In genomic region chr10:132430861-132431271, GRCh38 we compare ENCODE assay signal across 21 cellular contexts. TPM values are rescaled to one million over a fixed set of nuclear protein-coding genes. Genes with fewer than 3 reads are reported as not detected.
DNase-seq lines count a peak whose midpoint lies in the region; ATAC-seq, FAIRE-seq and TF ChIP-seq lines count a peak whose summit lies in the region.
"Had no signal": no experiment of that assay in that cellular context is flagged by ENCODE, and none has a peak within 500 bp of the region (broad histone marks: within the 10 kb centered on the region; RNA-seq: fewer than 3 reads in every experiment).

No MANE protein-coding gene starts in this region.

- no peaks in the 10 kb centered on the region for H3K27me3 ChIP-seq in H1 (replicated peaks in 1 of 4; ENCODE audit: control insufficient read depth in 3 of 4, extremely low read depth in 1 of 4, insufficient read depth in 3 of 4, low read length in 3 of 4)
- no peaks in the 10 kb centered on the region for H3K27me3 ChIP-seq in neuronal stem cell (ENCODE audit: control insufficient read depth in 3 of 3, insufficient read depth in 3 of 3, low read depth in 1 of 3, low read length in 3 of 3)

- no peak overlapping the region; the same call in 1 of the 2 replicates for H2BK5ac ChIP-seq in H1 (ENCODE audit: low read depth, low read length)
- H2BK5ac ChIP-seq in neuronal stem cell (ENCODE audit: low read length): peak overlapping the region; percentile 78

- WGBS in H1 (ENCODE audit: extremely low coverage in 1 of 2, insufficient coverage in 1 of 2, insufficient read length in 1 of 2, insufficient replicate concordance in 2 of 2, low coverage in 1 of 2, low lambda C conversion rate in 2 of 2, missing lambda C conversion rate in 1 of 2), 2 experiments: 88% methylated on average over 6 of the region's 8 CpGs; no CpG with 5 or more reads in 1 of the 2 experiments
- no CpG with 5 or more reads among the region's 8 CpGs for WGBS in neuronal stem cell (ENCODE audit: extremely low coverage in 2 of 2, insufficient read length in 2 of 2, insufficient replicate concordance in 1 of 2), 2 donors

- no peak overlapping the region for H3K4me3 Mint-ChIP-seq in activated CD4-positive, alpha-beta T cell treated with anti-CD3 and anti-CD28 coated beads, Interleukin-2, amount 10 ng/mL, durations not matched to agents 24 days and 14 days
- H3K4me3 Mint-ChIP-seq: CD14-positive monocyte; CD4-positive, alpha-beta memory T cell; HFFc6 had no signal

- no peak overlapping the region for H3K27ac ChIP-seq in H1 (ENCODE audit: low read depth, low read length)
- H3K27ac ChIP-seq in neuronal stem cell (replicated peaks; ENCODE audit: low read length): no peak overlapping the region
- H3K27ac ChIP-seq: 22Rv1, A549, GM23248 had no signal

- peak; percentile 64 for DNase-seq in Right ventricle myocardium inferior (ENCODE audit: missing footprints)
- no peak for DNase-seq in left cardiac atrium
- DNase-seq in H1 (ENCODE audit: low read depth in 1 of 2, low spot score in 2 of 2): no peak
- DNase-seq in neuronal stem cell (ENCODE audit: low spot score): no peak
- no peak for DNase-seq in activated CD4-positive, alpha-beta T cell treated with anti-CD3 and anti-CD28 coated beads, Interleukin-2, amount 10 ng/mL, durations not matched to agents 24 days and 14 days
- no peak for DNase-seq in NCI-H1417 treated with DMSO at 0.1 percent for 48 hours (lab: John Stamatoyannopoulos, UW)
- DNase-seq: AML-193; Calu3; CD4-positive, alpha-beta memory T cell; DMS79 treated with DMSO at 0.1 percent for 48 hours; GF-D8; GM23248; HCEC 1CT; HFFc6; IMR-90 had no signal

- ATAC-seq in Right ventricle myocardium inferior: no peak
- no peak for ATAC-seq in left cardiac atrium
- no peak for ATAC-seq in GM18867 (IDR thresholded peaks at IDR 0.05; ENCODE audit: unreplicated experiment)
- ATAC-seq: A549, K562 had no signal

- H2AK5ac ChIP-seq in H1 (ENCODE audit: low read depth, low read length) (no peak overlapping the region), neuronal stem cell (ENCODE audit: low read depth, low read length) (peak overlapping the region; percentile 96)

- no peak overlapping the region for H2AFZ ChIP-seq in H1 (ENCODE audit: low read length)
- H2AFZ ChIP-seq in neuronal stem cell (ENCODE audit: low read length): no peak overlapping the region
- H2AFZ ChIP-seq: GM23248 had no signal

- H3K27ac Mint-ChIP-seq in activated CD4-positive, alpha-beta T cell treated with anti-CD3 and anti-CD28 coated beads, Interleukin-2, amount 10 ng/mL, durations not matched to agents 24 days and 14 days: no peak overlapping the region
- H3K27ac Mint-ChIP-seq: HFFc6 had no signal

- H3K36me3 ChIP-seq in H1 (ENCODE audit: control insufficient read depth in 2 of 4, insufficient read depth in 4 of 4, low read length in 3 of 4) (no peaks in the 10 kb centered on the region; a peak in 1 of 8 replicates), neuronal stem cell (replicated peaks in 1 of 2; ENCODE audit: control insufficient read depth in 2 of 2, insufficient read depth in 2 of 2, low read length in 2 of 2) (peaks cover 0 to 3% of the 10 kb centered on the region in 2 donors)

- H2BK120ac ChIP-seq in H1 (replicated peaks; ENCODE audit: low read depth, low read length) (no peak overlapping the region), neuronal stem cell (ENCODE audit: low read depth, low read length) (peak overlapping the region; percentile 68)

- intact Hi-C loops in Right ventricle myocardium inferior (cut with DNase I): no loop called here
- intact Hi-C loops in left cardiac atrium (cut with DNase I): no loop called here
- intact Hi-C loops in activated CD4-positive, alpha-beta T cell treated with anti-CD3 and anti-CD28 coated beads, Interleukin-2, amount 10 ng/mL, durations not matched to agents 24 days and 14 days (cut with micrococcal nuclease): no loop called here

- H3K9ac ChIP-seq in H1 (replicated peaks in 1 of 4; ENCODE audit: extremely low read depth in 1 of 4, low read depth in 3 of 4, low read length in 3 of 4) (no peak overlapping the region), neuronal stem cell (ENCODE audit: low read depth, low read length, poor library complexity) (no peak overlapping the region)
- H3K9ac ChIP-seq: GM23248 had no signal

- peaks cover 0 to 13% of the 10 kb centered on the region in 2 experiments for H4K20me1 ChIP-seq in H1 (replicated peaks in 1 of 2; ENCODE audit: control insufficient read depth in 1 of 2, insufficient read depth in 2 of 2, low read length in 2 of 2)

- no peaks in the 10 kb centered on the region for H3K9me3 Mint-ChIP-seq in activated CD4-positive, alpha-beta T cell treated with anti-CD3 and anti-CD28 coated beads, Interleukin-2, amount 10 ng/mL, durations not matched to agents 24 days and 14 days
- H3K9me3 Mint-ChIP-seq: CD14-positive monocyte; CD4-positive, alpha-beta memory T cell; HFFc6 had no signal

- H3K79me1 ChIP-seq in H1 (ENCODE audit: low read depth, low read length): 0 out of 2 replicates have a peak, but pooled peaks cover 5% of the 10 kb centered on the region
- H3K79me1 ChIP-seq in neuronal stem cell (ENCODE audit: low read depth, low read length): peaks cover 4% of the 10 kb centered on the region

- no peaks in the 10 kb centered on the region for H3K79me2 ChIP-seq in H1 (ENCODE audit: control insufficient read depth in 1 of 2, insufficient read depth in 2 of 2, low read length in 2 of 2)

- no peaks in the 10 kb centered on the region for H3K27me3 Mint-ChIP-seq in activated CD4-positive, alpha-beta T cell treated with anti-CD3 and anti-CD28 coated beads, Interleukin-2, amount 10 ng/mL, durations not matched to agents 24 days and 14 days
- H3K27me3 Mint-ChIP-seq: CD4-positive, alpha-beta memory T cell had no signal

- H3K36me3 Mint-ChIP-seq in activated CD4-positive, alpha-beta T cell treated with anti-CD3 and anti-CD28 coated beads, Interleukin-2, amount 10 ng/mL, durations not matched to agents 24 days and 14 days (ENCODE audit: low read depth): no peaks in the 10 kb centered on the region
- H3K36me3 Mint-ChIP-seq: CD14-positive monocyte; CD4-positive, alpha-beta memory T cell had no signal

- H3K9me3 ChIP-seq in H1 (ENCODE audit: insufficient read depth in 2 of 2, low read depth in 1 of 2, low read length in 1 of 2) (no peaks in the 10 kb centered on the region), neuronal stem cell (replicated peaks in 1 of 2; ENCODE audit: control insufficient read depth in 2 of 2, insufficient read depth in 1 of 2, low read depth in 1 of 2, low read length in 2 of 2) (no peaks in the 10 kb centered on the region)
- H3K9me3 ChIP-seq: A549 had no signal

- no peak for TF ChIP-seq RAD21 in H1 (IDR thresholded peaks at IDR 0.05 in 1 of 2, conservative IDR thresholded peaks at IDR 0.05 in 1 of 2; ENCODE audit: low read depth in 2 of 2, low read length in 2 of 2)

- CTCF ChIA-PET in H1 (lab: Charles Lee; ENCODE audit: partially characterized antibody): interaction anchor here (0.6 to 1.5 kb wide), 8 partner anchors 21 to 79 kb away, joined by 3 to 7 read pairs (median 4); no protein-coding TSS in a partner anchor

- no peak for TF ChIP-seq POLR2A in H1 (IDR thresholded peaks at IDR 0.05; ENCODE audit: control extremely low read depth in 1 of 2, low read depth in 2 of 2, low read length in 2 of 2)

- H3K4me1 Mint-ChIP-seq in activated CD4-positive, alpha-beta T cell treated with anti-CD3 and anti-CD28 coated beads, Interleukin-2, amount 10 ng/mL, durations not matched to agents 24 days and 14 days: peaks cover 4% of the 10 kb centered on the region

- no peak overlapping the region for H4K8ac ChIP-seq in H1 (ENCODE audit: extremely low read depth, insufficient read depth, low read length)
- H4K8ac ChIP-seq in neuronal stem cell (ENCODE audit: low read depth, low read length): no peak overlapping the region

- no peak for TF ChIP-seq CTCF in H1 (IDR thresholded peaks at IDR 0.05; ENCODE audit: control extremely low read depth in 1 of 3, insufficient read depth in 1 of 3, low read depth in 1 of 3, low read length in 3 of 3)

- H3K23me2 ChIP-seq in H1 (ENCODE audit: low read depth, low read length): peaks cover 11% of the 10 kb centered on the region; the same call in 1 of the 2 replicates

- H3K4me3 ChIP-seq in H1 (ENCODE audit: extremely low read depth in 1 of 4, insufficient read depth in 2 of 4, low read depth in 3 of 4, low read length in 4 of 4) (no peak overlapping the region), neuronal stem cell (ENCODE audit: low read length in 2 of 2) (no peak overlapping the region)
- H3K4me3 ChIP-seq: A549, GM23248, K562 had no signal

- H2BK12ac ChIP-seq in H1 (ENCODE audit: low read depth, low read length) (0 out of 2 replicates have a peak overlapping the region, but pooled peaks have one; percentile 6), neuronal stem cell (ENCODE audit: low read length) (peak overlapping the region; percentile 82)

- no peak overlapping the region for H2BK20ac ChIP-seq in H1 (ENCODE audit: low read length)

- POLR2A ChIA-PET in H1 (lab: Charles Lee; ENCODE audit: partially characterized antibody): interaction anchor here (0.8 to 1.7 kb wide), 5 partner anchors 9 to 19 kb away, joined by 3 to 5 read pairs (median 4); no protein-coding TSS in a partner anchor

- H4K5ac ChIP-seq in H1 (ENCODE audit: insufficient read length, low read depth, low read length): no peak overlapping the region

- no peak overlapping the region for H3K23ac ChIP-seq in H1 (ENCODE audit: insufficient read length)
- no peak overlapping the region for H3K23ac ChIP-seq in neuronal stem cell (ENCODE audit: low read depth, low read length, poor library complexity)

- TF ChIP-seq EP300 in H1 (IDR thresholded peaks at IDR 0.05; ENCODE audit: borderline replicate concordance in 1 of 2, low read depth in 2 of 2, low read length in 2 of 2): no peak

- peak overlapping the region; percentile 55 for H4K91ac ChIP-seq in H1 (replicated peaks; ENCODE audit: insufficient read length, low read length)
- H4K91ac ChIP-seq in neuronal stem cell (ENCODE audit: low read depth, low read length, poor library complexity): no peak overlapping the region

- H3K4me2 ChIP-seq in H1 (ENCODE audit: insufficient read depth in 1 of 2, low read depth in 2 of 2, low read length in 2 of 2) (no peak overlapping the region), neuronal stem cell (ENCODE audit: insufficient read depth, low read length, poor library complexity, severe bottlenecking) (no peak overlapping the region)
- H3K4me2 ChIP-seq: A549 had no signal

- no peak overlapping the region for H2BK15ac ChIP-seq in H1 (ENCODE audit: low read length)
- peak overlapping the region; percentile 86 for H2BK15ac ChIP-seq in neuronal stem cell (ENCODE audit: low read length)

- no peak overlapping the region for H3K56ac ChIP-seq in H1 (replicated peaks; ENCODE audit: insufficient read length, low read depth, low read length)

- H3K14ac ChIP-seq in H1 (ENCODE audit: insufficient read length): no peak overlapping the region
- H3K14ac ChIP-seq in neuronal stem cell (ENCODE audit: low read length): no peak overlapping the region

- H3K4ac ChIP-seq in H1 (replicated peaks; ENCODE audit: insufficient read length, low read depth, low read length) (no peak overlapping the region), neuronal stem cell (ENCODE audit: low read length) (peak overlapping the region; percentile 56)

- FAIRE-seq in H1 (lab: Jason Lieb, UNC): no peak
- FAIRE-seq: A549, H54, K562 had no signal

- H3K18ac ChIP-seq in H1 (ENCODE audit: extremely low read depth, low read length) (no peak overlapping the region), neuronal stem cell (ENCODE audit: low read length) (peak overlapping the region; percentile 33)

- H3K4me1 ChIP-seq in H1 (replicated peaks in 1 of 4; ENCODE audit: control insufficient read depth in 3 of 4, insufficient read depth in 4 of 4, low read length in 3 of 4) (peaks cover 0 to 11% (median 1%) of the 10 kb centered on the region in 4 experiments; a peak in 4 of 7 replicates), neuronal stem cell (ENCODE audit: control insufficient read depth in 2 of 2, insufficient read depth in 1 of 2, low read depth in 1 of 2, low read length in 2 of 2) (peaks cover 0 to 9% of the 10 kb centered on the region in 2 donors)

RNA-seq across cellular contexts. Expression of gene PWWP2B, which starts 33.9 kb away (rescaled TPM):
- total RNA-seq in Right ventricle myocardium inferior (22.3 TPM), left cardiac atrium (10 to 100 TPM; 11.8 to 12.7 TPM)
- 10.8 and 11.0 TPM in 2 replicates for total RNA-seq in H1 (2021; fragmentation: NEBNext Ultra II Directional; extraction: Animal tissue kit (Norgen Biotek cat#: 25700))
- polyA plus RNA-seq in H1 (2011; rRNA removed): 5.3 and 9.4 TPM in 2 replicates
- 7.2 TPM for polyA plus RNA-seq in H1 (2011; cell fraction: cytosol; rRNA removed)
- polyA plus RNA-seq in H1 (2011; cell fraction: nucleus; rRNA removed): 17.0 TPM
- polyA plus RNA-seq in H1 (2012, experiment 1 of 2): 4.8 to 8.4 TPM (median 8.0 TPM) in 4 replicates
- polyA plus RNA-seq in H1 (2012, experiment 2 of 2): 6.0 TPM
- polyA plus RNA-seq in H1 (2013, experiment 1 of 2): 6.0 TPM
- polyA plus RNA-seq in H1 (2013, experiment 2 of 2): 5.5 TPM
- polyA minus RNA-seq in H1 (2011; rRNA and poly(A)+ RNA removed): 1.2 and 1.4 TPM in 2 replicates
- polyA minus RNA-seq in H1 (2011; cell fraction: cytosol; rRNA and poly(A)+ RNA removed): 5.2 TPM
- polyA minus RNA-seq in H1 (2011; cell fraction: nucleus; rRNA and poly(A)+ RNA removed): 7.0 TPM
- 2.1 TPM for polyA plus RNA-seq in neuronal stem cell (2013, experiment 1 of 2)
- 2.0 TPM for polyA plus RNA-seq in neuronal stem cell (2013, experiment 2 of 2)
- total RNA-seq in activated CD4-positive, alpha-beta T cell treated with anti-CD3 and anti-CD28 coated beads, Interleukin-2, amount 10 ng/mL, durations not matched to agents 24 days and 14 days: 4.9 and 5.0 TPM in 2 replicates
